In the genomic region with DNA sequence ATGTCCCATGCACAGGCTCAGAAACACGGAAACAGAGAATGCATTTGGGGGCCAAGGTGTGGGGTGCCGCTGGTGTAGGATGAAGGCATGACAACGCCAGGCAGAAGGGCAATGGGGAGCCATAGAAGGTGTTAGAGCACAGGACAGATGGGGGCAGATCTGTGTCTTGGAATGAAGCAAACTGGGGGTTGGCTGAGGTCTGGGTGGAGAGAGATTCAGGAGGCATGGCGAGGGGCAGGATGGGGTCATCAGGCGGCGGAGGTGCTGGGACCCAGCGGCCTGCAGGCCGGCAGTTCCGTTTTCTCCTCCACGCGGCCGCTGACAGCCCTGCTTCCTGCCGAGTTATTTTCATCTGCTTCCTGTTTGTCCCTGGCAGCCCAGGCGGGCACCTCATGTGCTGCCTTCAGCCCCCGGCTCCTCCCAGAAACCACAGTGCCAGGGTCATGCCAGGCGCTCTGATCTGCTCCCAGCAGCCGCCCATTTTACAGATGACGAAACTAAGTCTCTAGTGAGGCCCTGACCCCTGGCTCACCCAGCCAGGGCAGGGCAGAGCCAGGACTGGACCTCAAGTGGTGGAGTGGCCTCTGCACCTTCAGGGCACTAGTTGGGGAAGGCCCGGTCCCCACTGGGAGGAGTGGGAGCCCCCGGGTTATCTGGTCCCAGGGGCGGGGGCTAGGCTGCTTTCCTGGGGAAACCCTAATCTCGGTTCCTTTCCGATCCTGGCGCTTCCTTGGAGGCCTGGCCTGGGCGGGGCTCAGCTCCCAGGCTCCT, we compare ENCODE assay signal across 8 cellular contexts. TPM values are rescaled to one million over a fixed set of nuclear protein-coding genes. Genes with fewer than 3 reads are reported as not detected.
DNase-seq lines count a peak whose midpoint lies in the region; ATAC-seq and TF ChIP-seq lines count a peak whose summit lies in the region.

No MANE protein-coding gene starts in this region.

- peak in 3 of 5 experiments; percentile 72 to 94 (median 77) for DNase-seq in T-helper 2 cell
- DNase-seq in dermis blood vessel endothelial cell: peak; percentile 51
- no peak for DNase-seq in SK-N-DZ (ENCODE audit: low spot score)
- no peak for DNase-seq in DMS114 treated with DMSO at 0.1 percent for 48 hours (lab: John Stamatoyannopoulos, UW; ENCODE audit: unreplicated experiment)
- DNase-seq in EL: no peak

- in situ Hi-C loops in GM18951 (cut with MboI; ENCODE audit: low sequenced_read_pairs, unreplicated experiment): no loop called here

- TF ChIP-seq POLR2A in GM18951 (IDR thresholded peaks at IDR 0.05; ENCODE audit: extremely low read depth, insufficient read depth, insufficient read length): peak; percentile 51

- no peaks in the 10 kb centered on the region for H3K9me3 Mint-ChIP-seq in nephron

- TF ChIP-seq CTCF in nephron (IDR thresholded peaks at IDR 0.05; ENCODE audit: unreplicated experiment in 3 of 3): no peak

- no peaks in the 10 kb centered on the region for H3K36me3 Mint-ChIP-seq in nephron (ENCODE audit: low read depth)

- ATAC-seq in HG03565 (IDR thresholded peaks at IDR 0.05; ENCODE audit: unreplicated experiment): no peak

- peaks cover 82% of the 10 kb centered on the region for H3K27me3 Mint-ChIP-seq in nephron (ENCODE audit: low read depth)

- peaks cover 6% of the 10 kb centered on the region for H3K4me1 Mint-ChIP-seq in nephron

- H3K27ac Mint-ChIP-seq in nephron: no peak overlapping the region

- peak overlapping the region; percentile 1 to 30 (median 17) for H3K4me3 Mint-ChIP-seq in nephron

RNA-seq across cellular contexts. Expression of gene ARHGAP45, which starts 2.2 kb away (rescaled TPM):
- 40.3 and 55.5 TPM in 2 replicates for total RNA-seq in dermis blood vessel endothelial cell
- polyA plus RNA-seq in SK-N-DZ (2014; cell fraction: cytosol; rRNA removed): 3.2 and 6.2 TPM in 2 replicates
- 6.1 and 10.6 TPM in 2 replicates for polyA plus RNA-seq in SK-N-DZ (2014; cell fraction: nucleus; rRNA removed)

RNA-seq across cellular contexts. Expression of gene POLR2E, which starts 26.0 kb away (rescaled TPM):
- 71.5 and 193 TPM in 2 replicates for total RNA-seq in dermis blood vessel endothelial cell
- polyA plus RNA-seq in SK-N-DZ (2014; cell fraction: cytosol; rRNA removed): 240 and 311 TPM in 2 replicates
- 150 and 168 TPM in 2 replicates for polyA plus RNA-seq in SK-N-DZ (2014; cell fraction: nucleus; rRNA removed)

RNA-seq across cellular contexts. Expression of gene ABCA7, which starts 29.3 kb away (rescaled TPM):
- total RNA-seq in dermis blood vessel endothelial cell: 9.4 and 10.0 TPM in 2 replicates
- polyA plus RNA-seq in SK-N-DZ (2014; cell fraction: cytosol; rRNA removed): 7.6 and 10.8 TPM in 2 replicates
- polyA plus RNA-seq in SK-N-DZ (2014; cell fraction: nucleus; rRNA removed): 71.2 and 150 TPM in 2 replicates

RNA-seq across cellular contexts. Expression of gene GPX4, which starts 34.6 kb away (rescaled TPM):
- total RNA-seq in dermis blood vessel endothelial cell: 281 and 591 TPM in 2 replicates
- polyA plus RNA-seq in SK-N-DZ (2014; cell fraction: cytosol; rRNA removed): 781 and 852 TPM in 2 replicates
- 522 and 693 TPM in 2 replicates for polyA plus RNA-seq in SK-N-DZ (2014; cell fraction: nucleus; rRNA removed)

RNA-seq across cellular contexts. Expression of gene CNN2, which starts 42.8 kb away (rescaled TPM):
- total RNA-seq in dermis blood vessel endothelial cell: 108 and 253 TPM in 2 replicates
- polyA plus RNA-seq in SK-N-DZ (2014; cell fraction: cytosol; rRNA removed): 100.0 and 112 TPM in 2 replicates
- polyA plus RNA-seq in SK-N-DZ (2014; cell fraction: nucleus; rRNA removed): 50.3 and 54.1 TPM in 2 replicates

Comparison
In these comparisons a context has a peak if more than half of its experiments do, and no peak if none do; other contexts are left out.
1. DNase-seq: peak in T-helper 2 cell (3 of 5) and dermis blood vessel endothelial cell (single experiment); none in SK-N-DZ (single experiment), DMS114 treated with DMSO at 0.1 percent for 48 hours (single experiment) and EL (single experiment).